ENCODE assay signal across 20 cellular contexts in the genomic region with DNA sequence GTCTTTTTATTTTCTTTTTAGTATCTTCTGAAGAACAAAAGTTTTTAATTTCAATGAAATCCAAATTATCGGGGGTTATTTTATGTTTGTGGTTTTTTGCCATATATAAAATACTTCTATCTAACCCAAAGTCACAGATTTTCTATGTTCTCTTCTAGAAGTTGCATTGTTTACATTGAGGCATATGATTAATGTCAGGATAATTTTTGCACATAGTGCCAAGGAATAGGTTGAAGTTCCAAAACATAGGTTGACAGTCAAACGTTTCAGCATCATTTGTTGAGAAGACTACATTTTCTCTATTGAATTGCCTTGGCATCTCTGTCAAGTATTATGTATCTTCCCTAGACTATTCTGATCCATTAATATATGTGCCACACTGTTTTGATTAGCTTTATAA.
DNase-seq lines count a peak whose midpoint lies in the region; ATAC-seq, FAIRE-seq and TF ChIP-seq lines count a peak whose summit lies in the region.
"Had no signal": no experiment of that assay in that cellular context is flagged by ENCODE, and none has a peak within 500 bp of the region (broad histone marks: within the 10 kb centered on the region; RNA-seq: fewer than 3 reads in every experiment).

No MANE protein-coding gene starts in this region.

- 76 to 86% (median 81%) methylated on average over 2 of the region's 2 CpGs for WGBS in small intestine, 3 donors

- H3K27ac ChIP-seq in OCI-LY3 (ENCODE audit: low read length) (no peak overlapping the region), small intestine (ENCODE audit: low read depth in 1 of 2, low read length in 1 of 2) (no peak overlapping the region)
- H3K27ac ChIP-seq: A549 had no signal

- TF ChIP-seq CTCF in OCI-LY3 (IDR thresholded peaks at IDR 0.05; ENCODE audit: low read depth, low read length), result no peak
- no peak for TF ChIP-seq CTCF in WTC11 (IDR thresholded peaks at IDR 0.05)

- H3K4me2 ChIP-seq in OCI-LY3 (ENCODE audit: low read length), result peak overlapping the region; percentile 86
- H3K4me2 ChIP-seq: A549 had no signal

- no peak for TF ChIP-seq POLR2A in GM12892 (IDR thresholded peaks at IDR 0.05; ENCODE audit: low read depth, low read length)

- H2AFZ ChIP-seq in OCI-LY3 (ENCODE audit: low read depth, low read length), result no peak overlapping the region

- peaks cover 22% of the 10 kb centered on the region for H4K20me1 ChIP-seq in OCI-LY3 (ENCODE audit: insufficient read depth, low read length)

- H3K79me2 ChIP-seq in OCI-LY3 (ENCODE audit: low read length), result peaks cover 96% of the 10 kb centered on the region

- H3K27me3 Mint-ChIP-seq in WTC11 (ENCODE audit: low read depth), result no peaks in the 10 kb centered on the region

- peaks cover 5% of the 10 kb centered on the region; the same call in 1 of the 2 replicates for H3K36me3 Mint-ChIP-seq in WTC11

- H3K4me1 Mint-ChIP-seq in WTC11, result peaks cover 8% of the 10 kb centered on the region

- H3K27ac Mint-ChIP-seq in WTC11, result 0 out of 2 replicates have a peak overlapping the region, but pooled peaks have one; percentile 41
- H3K27ac Mint-ChIP-seq: CD8-positive, alpha-beta T cell; HFFc6 had no signal

- H3K4me1 ChIP-seq in OCI-LY3 (ENCODE audit: low read length) (peaks cover 24% of the 10 kb centered on the region), small intestine (ENCODE audit: control insufficient read depth in 2 of 2, insufficient read depth in 1 of 2, low read depth in 1 of 2, low read length in 1 of 2) (no peaks in the 10 kb centered on the region)

- H3K36me3 ChIP-seq in OCI-LY3 (replicated peaks; ENCODE audit: low read depth, low read length) (peaks cover 6% of the 10 kb centered on the region), small intestine (ENCODE audit: control insufficient read depth in 2 of 2, insufficient read depth in 2 of 2, low read length in 2 of 2) (no peaks in the 10 kb centered on the region)

- DNase-seq in GM12892 (ENCODE audit: insufficient read length), result no peak
- DNase-seq in WTC11 (ENCODE audit: low spot score), result no peak
- no peak for DNase-seq in small intestine
- no peak for DNase-seq in NCI-H128 (lab: John Stamatoyannopoulos, UW; ENCODE audit: unreplicated experiment)
- DNase-seq: CD8-positive, alpha-beta T cell; COR-L47; DMS153; DMS79 treated with DMSO at 0.1 percent for 48 hours; HFFc6 had no signal

- no peak overlapping the region for H3K4me3 Mint-ChIP-seq in WTC11
- H3K4me3 Mint-ChIP-seq: CD8-positive, alpha-beta T cell; HFFc6 had no signal

- POLR2A ChIA-PET in WTC11 (lab: Charles Lee), result no interaction called here

- CTCF ChIA-PET in WTC11 (lab: Charles Lee), result no interaction called here

- FAIRE-seq in GM12892 (lab: Jason Lieb, UNC), result peak; percentile 70
- FAIRE-seq in small intestine (lab: Jason Lieb, UNC), result peak; percentile 23
- FAIRE-seq: A549, D721Med, GM18507, H1 had no signal

- H3K4me3 ChIP-seq in OCI-LY3 (ENCODE audit: low read length) (no peak overlapping the region), small intestine (ENCODE audit: low read depth in 1 of 2, low read length in 2 of 2) (no peak overlapping the region)
- H3K4me3 ChIP-seq: A549, HAP-1, K562 had no signal

- no peak overlapping the region for H3K9ac ChIP-seq in OCI-LY3 (ENCODE audit: low read length)

- H3K9me3 ChIP-seq in OCI-LY3 (ENCODE audit: insufficient read depth, low read length) (no peaks in the 10 kb centered on the region), small intestine (ENCODE audit: control insufficient read depth, low read depth) (no peaks in the 10 kb centered on the region)
- H3K9me3 ChIP-seq: A549, HAP-1 had no signal

- ATAC-seq in WTC11 (no peak), HG03439 (IDR thresholded peaks at IDR 0.05; ENCODE audit: unreplicated experiment) (no peak), GM18907 (IDR thresholded peaks at IDR 0.05; ENCODE audit: unreplicated experiment) (no peak), SK-N-SH treated with all-trans-retinoic acid at 6 μM for 48 hours (no peak)
- ATAC-seq: A549; CD8-positive, alpha-beta T cell had no signal

- H3K9me3 Mint-ChIP-seq in WTC11, result peaks cover 5% of the 10 kb centered on the region; the same call in 1 of the 2 replicates
- H3K9me3 Mint-ChIP-seq: CD14-positive monocyte; CD8-positive, alpha-beta T cell had no signal

- H3K27me3 ChIP-seq in OCI-LY3 (ENCODE audit: low read depth, low read length) (no peaks in the 10 kb centered on the region), small intestine (ENCODE audit: control insufficient read depth in 2 of 2, insufficient read depth in 2 of 2, low read length in 2 of 2) (no peaks in the 10 kb centered on the region)

TF ChIP-seq in WTC11, 78 proteins besides CTCF, POLR2A, EP300 and RAD21 (continues in another document):
- no peak for TF ChIP-seq ZBTB21 (CRISPR knock-in tag; IDR thresholded peaks at IDR 0.05; ENCODE audit: borderline replicate concordance)
- TF ChIP-seq IRF1 (CRISPR knock-in tag; IDR thresholded peaks at IDR 0.05), result no peak
- no peak for TF ChIP-seq PREB (CRISPR knock-in tag; IDR thresholded peaks at IDR 0.05; ENCODE audit: borderline replicate concordance)
- TF ChIP-seq JUN (CRISPR knock-in tag; IDR thresholded peaks at IDR 0.05), result no peak
- no peak for TF ChIP-seq ZSCAN18 (CRISPR knock-in tag; IDR thresholded peaks at IDR 0.05)

TF ChIP-seq in SK-N-SH treated with all-trans-retinoic acid at 6 μM for 48 hours, 23 proteins besides CTCF, POLR2A, EP300 and RAD21:
- no peak for TF ChIP-seq ZNF8 (CRISPR knock-in tag; IDR thresholded peaks at IDR 0.05)
- TF ChIP-seq GLIS3 (CRISPR knock-in tag; IDR thresholded peaks at IDR 0.05), result no peak
- TF ChIP-seq BACH2 (CRISPR knock-in tag; IDR thresholded peaks at IDR 0.05; ENCODE audit: borderline replicate concordance), result no peak
- no peak for TF ChIP-seq ISL1 (CRISPR knock-in tag; IDR thresholded peaks at IDR 0.05)
TF ChIP-seq in SK-N-SH treated with all-trans-retinoic acid at 6 μM for 48 hours: peak in this region for 0.
